In the genomic region with DNA sequence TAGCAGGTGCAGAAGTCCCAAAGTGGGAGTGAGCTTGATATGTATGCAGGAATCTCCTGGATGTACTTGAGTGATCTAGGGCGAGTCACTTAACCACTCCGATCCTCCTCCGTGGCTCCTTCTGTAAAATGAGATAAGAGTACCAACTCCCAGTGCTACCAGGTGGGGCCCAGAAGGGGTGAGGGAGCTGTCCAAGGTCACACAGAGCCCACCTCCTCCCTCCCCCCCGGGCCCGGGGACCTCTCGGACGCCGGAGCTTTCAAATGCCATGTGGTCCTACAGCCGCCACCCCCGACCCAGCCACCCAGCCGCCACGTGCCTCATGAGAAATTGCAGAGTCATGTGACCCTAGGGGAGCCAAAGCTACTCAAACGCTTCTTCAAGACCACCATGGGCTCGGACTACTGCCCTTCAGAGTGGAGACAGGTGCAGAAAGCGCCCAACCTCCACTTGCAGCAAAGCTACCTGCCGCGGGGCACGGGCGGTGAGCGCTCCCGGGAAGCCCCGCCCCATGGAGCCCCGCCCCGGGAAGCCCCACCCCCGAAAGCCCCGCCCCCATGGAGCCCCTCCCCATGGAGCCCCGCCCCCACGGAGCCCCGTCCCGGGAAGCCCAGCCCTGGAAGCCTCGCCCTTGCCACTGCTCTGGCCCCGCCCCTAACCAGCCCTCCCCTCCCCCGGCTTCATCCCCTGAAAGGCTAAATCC, we compare ENCODE assay signal across 1 cellular context.
TF ChIP-seq lines count a peak whose summit lies in the region.

No MANE protein-coding gene starts in this region.

TF ChIP-seq in GM12878, 131 proteins besides CTCF, POLR2A, EP300 and RAD21:
- TF ChIP-seq REST (IDR thresholded peaks at IDR 0.05; ENCODE audit: low read depth, low read length) (peak; percentile 56; the same call in 1 of the 2 replicates), USF1 (IDR thresholded peaks at IDR 0.05; ENCODE audit: borderline replicate concordance, extremely low read length, insufficient read depth, low read depth, low read length) (peak; percentile 40), SMAD5 (IDR thresholded peaks at IDR 0.05; ENCODE audit: low read depth) (no peak)
TF ChIP-seq in GM12878: peak in this region for 2.
